8 cellular contexts compared by ENCODE assay signal in the genomic region with DNA sequence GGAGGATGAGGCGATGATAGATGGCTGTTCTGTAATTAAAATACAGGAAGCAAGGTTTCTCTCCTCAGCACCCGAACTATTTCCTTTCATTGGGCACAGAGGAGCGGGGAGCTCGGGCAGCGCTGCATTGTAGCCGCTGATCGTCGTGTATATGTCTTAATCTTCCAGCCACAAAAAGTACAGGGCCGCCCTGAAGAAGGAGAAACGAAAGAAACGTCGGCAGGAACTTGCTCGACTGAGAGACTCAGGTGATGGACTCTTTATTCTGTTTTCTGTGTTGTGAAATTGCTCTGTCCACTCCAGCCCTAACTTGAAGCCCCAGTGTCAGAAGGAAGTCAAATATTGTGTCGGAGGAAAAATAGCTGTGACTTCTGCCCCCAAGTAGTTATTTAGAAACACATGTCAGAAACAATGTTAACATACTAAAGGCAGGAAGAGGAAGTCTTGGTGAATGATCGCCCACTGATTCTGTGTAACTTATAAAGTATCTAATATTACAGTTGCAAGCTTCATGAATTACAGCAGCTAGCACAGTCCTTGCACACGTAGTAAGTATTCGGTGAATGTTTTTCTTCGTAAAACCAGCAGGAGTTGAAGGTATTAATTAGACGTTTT. TPM values are rescaled to one million over a fixed set of nuclear protein-coding genes. Genes with fewer than 3 reads are reported as not detected.
DNase-seq lines count a peak whose midpoint lies in the region; ATAC-seq and TF ChIP-seq lines count a peak whose summit lies in the region.

No MANE protein-coding gene starts in this region.

- H2BK120ac ChIP-seq in trophoblast cell (ENCODE audit: insufficient read depth, low read length, poor library complexity): peak overlapping the region; percentile 11

- peak overlapping the region; percentile 8 for H3K18ac ChIP-seq in trophoblast cell (ENCODE audit: low read length)

- CTCF ChIA-PET in PC-9 (lab: Charles Lee): no interaction called here

- ATAC-seq in GM18519 (IDR thresholded peaks at IDR 0.05; ENCODE audit: low FRiP score, unreplicated experiment) (peak; percentile 7), HG02852 (IDR thresholded peaks at IDR 0.05; ENCODE audit: unreplicated experiment) (peak; percentile 25)

- H2BK5ac ChIP-seq in trophoblast cell (ENCODE audit: low read depth, low read length, poor library complexity): peak overlapping the region; percentile 57

- no peak overlapping the region for H2BK12ac ChIP-seq in trophoblast cell (ENCODE audit: low read length)

- H3F3A ChIP-seq in PC-9 (ENCODE audit: insufficient read depth, low read depth): peaks cover 14% of the 10 kb centered on the region; the same call in 1 of the 2 replicates

- no peak overlapping the region for H3K23ac ChIP-seq in trophoblast cell (ENCODE audit: low read length)

- no peak overlapping the region for H3K14ac ChIP-seq in trophoblast cell (ENCODE audit: low read length)

- H2AK5ac ChIP-seq in trophoblast cell (ENCODE audit: low read length): no peak overlapping the region

- no peaks in the 10 kb centered on the region for H3K9me3 ChIP-seq in PC-9 (ENCODE audit: insufficient read depth, low read depth)
- H3K9me3 ChIP-seq in trophoblast cell (ENCODE audit: insufficient read depth, low read depth, low read length): no peaks in the 10 kb centered on the region

- H3K36me3 ChIP-seq in PC-9 (ENCODE audit: low read depth) (no peaks in the 10 kb centered on the region), trophoblast cell (ENCODE audit: control insufficient read depth in 1 of 2, insufficient read depth in 2 of 2, low read length in 2 of 2) (peaks cover 0 to 5% of the 10 kb centered on the region in 2 experiments)

- H3K4me2 ChIP-seq in PC-9 (peak overlapping the region; percentile 84), trophoblast cell (ENCODE audit: low read length) (peak overlapping the region; percentile 75)

- DNase-seq in PC-9: peak in 1 of 2 experiments; percentile 1
- peak; percentile 6 for DNase-seq in fibroblast of peridontal ligament (ENCODE audit: extremely low read depth)
- no peak for DNase-seq in trophoblast cell
- no peak for DNase-seq in NCI-H2029 treated with DMSO at 0.1 percent for 48 hours (lab: John Stamatoyannopoulos, UW)
- DNase-seq in activated CD4-positive, alpha-beta T cell treated with anti-CD3 and anti-CD28 coated beads, Interleukin-2, amount 50 U/mL, for 48 hours: no peak
- DNase-seq in NCI-H1417 treated with DMSO at 0.1 percent for 48 hours (lab: John Stamatoyannopoulos, UW): no peak

- H3K4me3 ChIP-seq in PC-9 (peak overlapping the region; percentile 83), trophoblast cell (ENCODE audit: low read depth, low read length) (peak overlapping the region; percentile 90)

- peak overlapping the region; percentile 94 for H2AFZ ChIP-seq in PC-9
- peak overlapping the region; percentile 61 for H2AFZ ChIP-seq in trophoblast cell (ENCODE audit: insufficient read depth, low read length, poor library complexity)

- H3K27me3 ChIP-seq in PC-9 (ENCODE audit: insufficient read depth, low read depth) (no peaks in the 10 kb centered on the region), trophoblast cell (ENCODE audit: insufficient read depth, low read length) (no peaks in the 10 kb centered on the region)

- BruUV-seq in PC-9 (replicated peaks; lab: Mats Ljungman, UMichigan): TSS peak; percentile 32

- H4K12ac ChIP-seq in trophoblast cell (ENCODE audit: low read depth, low read length): peak overlapping the region; percentile 8

- H3K4me1 ChIP-seq in PC-9 (replicated peaks; ENCODE audit: insufficient read depth) (peaks cover 8% of the 10 kb centered on the region; the same call in 1 of the 2 replicates), trophoblast cell (ENCODE audit: control insufficient read depth in 1 of 2, insufficient read depth in 2 of 2, low read length in 2 of 2) (no peaks in the 10 kb centered on the region)

- H3K9me2 ChIP-seq in PC-9 (ENCODE audit: insufficient read depth): no peaks in the 10 kb centered on the region

- H3K79me2 ChIP-seq in PC-9 (ENCODE audit: low read depth) (0 out of 2 replicates have a peak, but pooled peaks cover 7% of the 10 kb centered on the region), trophoblast cell (ENCODE audit: control insufficient read depth, insufficient read depth, low read length, poor library complexity) (peaks cover 3% of the 10 kb centered on the region)

- peak overlapping the region; percentile 55 for H3K27ac ChIP-seq in PC-9
- H3K27ac ChIP-seq in trophoblast cell (ENCODE audit: low read depth, low read length): peak overlapping the region; percentile 28

- no peak for TF ChIP-seq CTCF in PC-9 (conservative IDR thresholded peaks at IDR 0.05)

- peak overlapping the region; percentile 74 for H4K8ac ChIP-seq in trophoblast cell (ENCODE audit: low read depth, low read length)

- H4K20me1 ChIP-seq in PC-9 (ENCODE audit: insufficient read depth): no peaks in the 10 kb centered on the region

- H4K91ac ChIP-seq in trophoblast cell (ENCODE audit: low read depth, low read length): peak overlapping the region; percentile 55

- peaks cover 3% of the 10 kb centered on the region for H3K79me1 ChIP-seq in trophoblast cell (ENCODE audit: low read length)

- H3K4ac ChIP-seq in trophoblast cell (ENCODE audit: low read depth, low read length): peak overlapping the region; percentile 33

- intact Hi-C loops in PC-9 (cut with micrococcal nuclease; ENCODE audit: unreplicated experiment): loop anchor here (5.0 kb wide), 1 partner anchor 54 kb away; a partner anchor contains a TSS

- POLR2A ChIA-PET in PC-9 (lab: Charles Lee; ENCODE audit: unreplicated experiment): interaction anchor here (0.9 kb wide), 1 partner anchor 20 kb away, joined by 3 read pairs; no protein-coding TSS in a partner anchor

- H3K9ac ChIP-seq in trophoblast cell (ENCODE audit: low read length): peak overlapping the region; percentile 53

- no CpG with 5 or more reads among the region's 19 CpGs for WGBS in trophoblast cell (ENCODE audit: extremely low coverage, insufficient coverage, insufficient read length)

RNA-seq across cellular contexts. Expression of a gene that starts 0.6 kb away (rescaled TPM):
- 7.2 and 7.6 TPM in 2 replicates for total RNA-seq in PC-9 (2021)
- 8.5 and 8.6 TPM in 2 replicates for polyA plus RNA-seq in trophoblast cell (2013)

RNA-seq across cellular contexts. Expression of a gene that starts 52.8 kb away (rescaled TPM):
- 10.9 and 12.1 TPM in 2 replicates for total RNA-seq in PC-9 (2021)
- 11.6 and 12.3 TPM in 2 replicates for polyA plus RNA-seq in trophoblast cell (2013)
